ENCODE assay signal across 8 cellular contexts in genomic region chr2:73690372-73691088, GRCh38. TPM values are rescaled to one million over a fixed set of nuclear protein-coding genes. Genes with fewer than 3 reads are reported as not detected.
A peak's percentile ranks its signal among the peaks of the same experiment; 100 is the strongest.
DNase-seq lines count a peak whose midpoint lies in the region; ATAC-seq and TF ChIP-seq lines count a peak whose summit lies in the region.
"Not testable (repeated sequence)": the region's sequence is repeated elsewhere in the genome, so short reads cannot be mapped to it uniquely, and the experiment has no call there.

No MANE protein-coding gene starts in this region.

- not testable (repeated sequence) for H3K27ac ChIP-seq in fibroblast of lung (ENCODE audit: insufficient read depth, low read length)

- DNase-seq in EL = peak; percentile 15
- peak; percentile 12 for DNase-seq in LHCN-M2 (ENCODE audit: low read depth)
- peak; percentile 41 for DNase-seq in RPMI7951 (ENCODE audit: low read depth)
- peak in 1 of 2 donors; percentile 33 for DNase-seq in fibroblast of lung (ENCODE audit: low read depth in 2 of 2)
- DNase-seq in midbrain (lab: John Stamatoyannopoulos, UW) = peak; percentile 3
- peak; percentile 13 for DNase-seq in superior temporal gyrus (ENCODE audit: extremely low spot score)

- H3K27ac Mint-ChIP-seq in activated T-helper 17 cell treated with anti-CD3 and anti-CD28 coated beads, Interleukin-2, amount 50 U/mL, for 72 hours = not testable (repeated sequence)

- H3K9me3 ChIP-seq in fibroblast of lung (ENCODE audit: control insufficient read depth, insufficient read depth, low read depth, low read length) = not testable (repeated sequence)

- ATAC-seq in GM21786 (IDR thresholded peaks at IDR 0.05; ENCODE audit: unreplicated experiment) = peak; percentile 81
- ATAC-seq in activated T-helper 17 cell treated with anti-CD3 and anti-CD28 coated beads, Interleukin-2, amount 50 U/mL, for 72 hours (replicated peaks) = peak; percentile 91

- not testable (repeated sequence) for H3K27me3 ChIP-seq in fibroblast of lung (ENCODE audit: control insufficient read depth, insufficient read depth, low read length)

- H3K4me1 Mint-ChIP-seq in activated T-helper 17 cell treated with anti-CD3 and anti-CD28 coated beads, Interleukin-2, amount 50 U/mL, for 72 hours = not testable (repeated sequence)

- not testable (repeated sequence) for H3K9me3 Mint-ChIP-seq in activated T-helper 17 cell treated with anti-CD3 and anti-CD28 coated beads, Interleukin-2, amount 50 U/mL, for 72 hours

- H4K20me1 ChIP-seq in fibroblast of lung (ENCODE audit: control insufficient read depth, extremely low read depth, insufficient read depth, low read length) = not testable (repeated sequence)

- H3K4me1 ChIP-seq in fibroblast of lung (ENCODE audit: control insufficient read depth, extremely low read depth, insufficient read depth, low read length) = not testable (repeated sequence)

- H3K4me3 ChIP-seq in fibroblast of lung (replicated peaks in 1 of 4; ENCODE audit: control extremely low read depth in 1 of 4, insufficient read depth in 1 of 4, low read depth in 3 of 4, low read length in 4 of 4) = not testable (repeated sequence)

- not testable (repeated sequence) for H3K36me3 Mint-ChIP-seq in activated T-helper 17 cell treated with anti-CD3 and anti-CD28 coated beads, Interleukin-2, amount 50 U/mL, for 72 hours (ENCODE audit: low read depth)

- H3K4me3 Mint-ChIP-seq in activated T-helper 17 cell treated with anti-CD3 and anti-CD28 coated beads, Interleukin-2, amount 50 U/mL, for 72 hours = not testable (repeated sequence)

- H3K36me3 ChIP-seq in fibroblast of lung (ENCODE audit: control insufficient read depth, insufficient read depth, low read length) = not testable (repeated sequence)

- H3K27me3 Mint-ChIP-seq in activated T-helper 17 cell treated with anti-CD3 and anti-CD28 coated beads, Interleukin-2, amount 50 U/mL, for 72 hours = not testable (repeated sequence)

- not testable (repeated sequence) for H3K9ac ChIP-seq in fibroblast of lung (ENCODE audit: insufficient read depth, low read length)

- not testable (repeated sequence) for H2AFZ ChIP-seq in fibroblast of lung (ENCODE audit: low read length)

- not testable (repeated sequence) for H3K4me2 ChIP-seq in fibroblast of lung (ENCODE audit: extremely low read depth, insufficient read depth, low read length)

- H3K79me2 ChIP-seq in fibroblast of lung (ENCODE audit: control insufficient read depth, insufficient read depth, low read length) = not testable (repeated sequence)

- TF ChIP-seq CTCF in fibroblast of lung (conservative IDR thresholded peaks at IDR 0.05 in 1 of 2, IDR thresholded peaks at IDR 0.05 in 1 of 2; ENCODE audit: low read depth in 1 of 2, low read length in 2 of 2) = peak; percentile 38 to 61

RNA-seq across cellular contexts. Expression of gene TPRKB, which starts 46.6 kb away (rescaled TPM):
- 59.7 and 67.8 TPM in 2 replicates for total RNA-seq in LHCN-M2 (2014; rRNA removed)
- 33.2 TPM for polyA plus RNA-seq in LHCN-M2 (2012)
- total RNA-seq in RPMI7951 (2014; rRNA removed; shearing (Covaris generic)) = 165 and 179 TPM in 2 replicates
- total RNA-seq in activated T-helper 17 cell treated with anti-CD3 and anti-CD28 coated beads, Interleukin-2, amount 50 U/mL, for 72 hours = 10 to 100 TPM; 25.8 to 37.5 TPM
- 16.5 and 19.5 TPM in 2 replicates for total RNA-seq in fibroblast of lung
- 26.8 and 36.5 TPM in 2 replicates for polyA plus RNA-seq in fibroblast of lung
- polyA plus RNA-seq in fibroblast of lung (2012) = 25.8 and 35.2 TPM in 2 replicates
- 1.0 TPM in 1 of 2 replicates, not detected in the other for polyA minus RNA-seq in fibroblast of lung (ENCODE audit: low replicate concordance)

RNA-seq across cellular contexts. Expression of gene NAT8, which starts 48.3 kb away (rescaled TPM):
- total RNA-seq in LHCN-M2 (2014; rRNA removed) = not detected in 2 replicates
- polyA plus RNA-seq in LHCN-M2 (2012) = not detected
- not detected in 2 replicates for total RNA-seq in RPMI7951 (2014; rRNA removed; shearing (Covaris generic))
- total RNA-seq in activated T-helper 17 cell treated with anti-CD3 and anti-CD28 coated beads, Interleukin-2, amount 50 U/mL, for 72 hours = not detected
- total RNA-seq in fibroblast of lung = not detected in 2 replicates
- not detected in 2 replicates for polyA plus RNA-seq in fibroblast of lung
- not detected in 2 replicates for polyA plus RNA-seq in fibroblast of lung (2012)
- polyA minus RNA-seq in fibroblast of lung (ENCODE audit: low replicate concordance) = 0.93 TPM in 1 of 2 replicates, not detected in the other
